Comparison of ENCODE assay signal across 12 cellular contexts in the genomic region with DNA sequence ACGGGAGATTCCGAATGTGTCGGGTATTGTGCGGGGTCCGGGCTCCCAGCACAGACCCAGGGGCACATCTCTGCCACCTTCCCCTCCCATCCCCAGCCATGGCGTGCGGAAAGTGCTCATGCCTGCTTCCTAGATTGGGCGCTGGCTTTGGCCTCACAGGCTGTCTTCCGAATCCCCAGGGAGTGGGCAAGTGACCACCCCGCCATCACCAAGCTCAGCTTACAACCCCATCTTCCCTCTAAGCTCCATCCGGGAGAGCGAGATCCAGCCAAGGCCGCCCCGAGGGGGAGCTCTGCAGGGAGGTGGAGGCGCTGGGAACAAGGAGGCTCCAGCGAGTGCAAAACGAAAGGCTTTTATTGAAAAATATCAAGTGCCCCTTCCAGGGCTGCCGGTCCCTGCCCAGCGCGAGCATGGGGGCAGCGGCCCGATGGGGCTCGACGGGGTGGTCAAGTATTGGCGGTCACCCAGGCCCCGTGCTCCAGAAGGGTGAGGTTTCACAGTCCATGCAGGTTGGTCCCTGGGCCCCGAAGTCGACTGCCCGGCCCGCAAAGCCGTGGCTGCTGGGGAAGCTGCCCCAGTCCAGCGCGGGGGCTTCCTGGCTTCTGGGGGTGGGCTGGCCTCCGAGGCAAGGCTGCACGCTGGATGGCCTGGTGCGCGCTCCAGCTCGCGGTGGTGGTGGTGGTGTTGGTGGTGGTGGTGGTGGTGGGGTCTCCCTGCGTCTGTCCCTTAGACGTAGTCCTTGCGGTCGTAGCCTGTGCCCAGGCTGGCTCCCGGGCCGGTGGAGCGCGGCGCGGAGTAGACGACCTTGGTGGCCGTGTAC. TPM values are rescaled to one million over a fixed set of nuclear protein-coding genes. Genes with fewer than 3 reads are reported as not detected.
A peak's percentile ranks its signal among the peaks of the same experiment; 100 is the strongest.
DNase-seq lines count a peak whose midpoint lies in the region; ATAC-seq and TF ChIP-seq lines count a peak whose summit lies in the region.
"Had no signal": no experiment of that assay in that cellular context is flagged by ENCODE, and none has a peak within 500 bp of the region (broad histone marks: within the 10 kb centered on the region; RNA-seq: fewer than 3 reads in every experiment).

No MANE protein-coding gene starts in this region.

- H3K4me1 ChIP-seq in body of pancreas, result peaks cover 33% of the 10 kb centered on the region
- H3K4me1 ChIP-seq in muscle layer of duodenum (ENCODE audit: control insufficient read depth in 1 of 2, insufficient read depth in 2 of 2, low read length in 2 of 2), result peaks cover 0 to 19% of the 10 kb centered on the region in 2 donors

- ATAC-seq in body of pancreas (no peak), HG03095 (IDR thresholded peaks at IDR 0.05; ENCODE audit: unreplicated experiment) (no peak), HG02623 (IDR thresholded peaks at IDR 0.05; ENCODE audit: unreplicated experiment) (no peak)
- ATAC-seq: Right ventricle myocardium inferior had no signal

- WGBS in body of pancreas, 2 donors, result 40 to 64% methylated on average over 8 to 45 of the region's 51 CpGs

- H3K27me3 ChIP-seq in GM06990 (replicated peaks; ENCODE audit: control insufficient read depth, insufficient read depth, low read length) (no peaks in the 10 kb centered on the region; the same call in 1 of the 2 replicates), body of pancreas (no peaks in the 10 kb centered on the region), muscle layer of duodenum (ENCODE audit: low read depth, low read length) (peaks cover 11% of the 10 kb centered on the region)

- intact Hi-C loops in body of pancreas (cut with DNase I), result no loop called here

- H3K4me3 ChIP-seq in GM06990 (replicated peaks; ENCODE audit: low read depth, low read length) (no peak overlapping the region), body of pancreas (peak overlapping the region; percentile 13 to 58), muscle layer of duodenum (ENCODE audit: low read depth in 1 of 2, low read length in 2 of 2) (peak overlapping the region; percentile 17 to 39)
- H3K4me3 ChIP-seq: BLaER1 treated with 17β-estradiol and CSF1 and Interleukin-3, amounts not matched to agents 10 nM and 100 nM had no signal

- TF ChIP-seq CTCF in 22Rv1 (IDR thresholded peaks at IDR 0.05), result no peak
- TF ChIP-seq CTCF in GM06990 (IDR thresholded peaks at IDR 0.05; ENCODE audit: insufficient read depth, low read length, poor library complexity, severe bottlenecking), result no peak
- no peak for TF ChIP-seq CTCF in body of pancreas (IDR thresholded peaks at IDR 0.05)

- H3K27ac ChIP-seq in 22Rv1 (peak overlapping the region; percentile 87), body of pancreas (peak overlapping the region; percentile 83 to 97 (median 92)), muscle layer of duodenum (ENCODE audit: low read length) (peak overlapping the region; percentile 74)
- H3K27ac ChIP-seq: BLaER1 treated with 17β-estradiol and CSF1 and Interleukin-3, amounts not matched to agents 10 nM and 100 nM had no signal

- TF ChIP-seq POLR2A in body of pancreas (IDR thresholded peaks at IDR 0.05), result peak in 2 of 3 donors; percentile 32 to 50

- H3K36me3 ChIP-seq in GM06990 (ENCODE audit: control insufficient read depth, insufficient read depth, low read length) (no peaks in the 10 kb centered on the region), body of pancreas (replicated peaks in 1 of 2; ENCODE audit: insufficient read depth in 1 of 2, low read depth in 2 of 2) (no peaks in the 10 kb centered on the region), muscle layer of duodenum (ENCODE audit: control insufficient read depth in 1 of 2, insufficient read depth in 2 of 2, low read length in 2 of 2) (no peaks in the 10 kb centered on the region)
- H3K36me3 ChIP-seq: BLaER1 treated with 17β-estradiol and CSF1 and Interleukin-3, amounts not matched to agents 10 nM and 100 nM had no signal

- DNase-seq in GM06990 (ENCODE audit: extremely low read depth, insufficient read length), result peak; percentile 9
- no peak for DNase-seq in body of pancreas
- no peak for DNase-seq in SIG-M5 treated with dmso at 0.1 percent for 504 hours (lab: John Stamatoyannopoulos, UW; ENCODE audit: unreplicated experiment)
- no peak for DNase-seq in NCI-H446 (lab: John Stamatoyannopoulos, UW)
- DNase-seq: activated naive CD8-positive, alpha-beta T cell treated with anti-CD3 and anti-CD28 coated beads, Interleukin-2, amount 10 ng/mL, durations not matched to agents 7 days and 5 days; stimulated activated CD4-positive, alpha-beta T cell treated with anti-CD3 and anti-CD28 coated beads, Interleukin-15, amount 100 ng/mL, for 24 hours had no signal

- H3K9me3 ChIP-seq in body of pancreas (no peaks in the 10 kb centered on the region), muscle layer of duodenum (ENCODE audit: control insufficient read depth in 1 of 2, low read length in 2 of 2) (no peaks in the 10 kb centered on the region)

RNA-seq across cellular contexts. Expression of a gene that starts 1.2 kb away (rescaled TPM):
- 100 to 1,000 TPM in 1 of 2 donors, 10 to 100 TPM in 1; 94.2 to 150 TPM for total RNA-seq in body of pancreas
- total RNA-seq: activated naive CD8-positive, alpha-beta T cell treated with anti-CD3 and anti-CD28 coated beads, Interleukin-2, amount 10 ng/mL, durations not matched to agents 7 days and 5 days; Right ventricle myocardium inferior had no signal

RNA-seq across cellular contexts. Expression of a gene that starts 30.3 kb away (rescaled TPM):
- total RNA-seq in body of pancreas, result 10 to 100 TPM; 21.5 to 22.7 TPM

RNA-seq across cellular contexts. Expression of a gene that starts 49.4 kb away (rescaled TPM):
- 10 to 100 TPM in 1 of 2 donors, 1 to 10 TPM in 1; 9.9 to 12.5 TPM for total RNA-seq in body of pancreas
